ENCODE assay signal across 17 cellular contexts in genomic region chr9:114080195-114080772, GRCh38. TPM values are rescaled to one million over a fixed set of nuclear protein-coding genes. Genes with fewer than 3 reads are reported as not detected.
DNase-seq lines count a peak whose midpoint lies in the region; ATAC-seq and TF ChIP-seq lines count a peak whose summit lies in the region.
"Had no signal": no experiment of that assay in that cellular context is flagged by ENCODE, and none has a peak within 500 bp of the region (broad histone marks: within the 10 kb centered on the region; RNA-seq: fewer than 3 reads in every experiment).

No MANE protein-coding gene starts in this region.

- H3K27ac Mint-ChIP-seq in nephron progenitor cell, result peak overlapping the region; percentile 82
- no peak overlapping the region for H3K27ac Mint-ChIP-seq in CD4-positive, alpha-beta T cell

- CTCF ChIA-PET in CD4-positive, alpha-beta T cell (lab: Charles Lee), result no interaction called here

- H3K4me1 ChIP-seq in body of pancreas, result peaks cover 64% of the 10 kb centered on the region

- H3K9me3 Mint-ChIP-seq in nephron progenitor cell, result no peaks in the 10 kb centered on the region
- H3K9me3 Mint-ChIP-seq in CD4-positive, alpha-beta T cell, result no peaks in the 10 kb centered on the region

- H3K27ac ChIP-seq in 22Rv1 (peak overlapping the region; percentile 100), body of pancreas (peak overlapping the region; percentile 67 to 85 (median 72)), caudate nucleus (ENCODE audit: low read depth, low read length) (no peak overlapping the region)
- H3K27ac ChIP-seq in CD4-positive, alpha-beta T cell (ENCODE audit: low read depth, low read length), result no peak overlapping the region
- H3K27ac ChIP-seq: BLaER1 treated with 17β-estradiol and CSF1 and Interleukin-3, amounts not matched to agents 10 nM and 100 nM had no signal

- no peak overlapping the region for H3K4me3 ChIP-seq in body of pancreas
- H3K4me3 ChIP-seq: BLaER1 treated with 17β-estradiol and CSF1 and Interleukin-3, amounts not matched to agents 10 nM and 100 nM; MG63 had no signal

- peaks cover 35% of the 10 kb centered on the region for H3K27me3 Mint-ChIP-seq in nephron progenitor cell (ENCODE audit: low read depth, poor library complexity)
- peaks cover 10% of the 10 kb centered on the region for H3K27me3 Mint-ChIP-seq in CD4-positive, alpha-beta T cell

- no peaks in the 10 kb centered on the region for H3K27me3 ChIP-seq in body of pancreas
- peaks cover 5% of the 10 kb centered on the region for H3K27me3 ChIP-seq in CD4-positive, alpha-beta T cell (ENCODE audit: control insufficient read depth, insufficient read depth, low read length)
- H3K27me3 ChIP-seq: BLaER1 treated with 17β-estradiol and CSF1 and Interleukin-3, amounts not matched to agents 10 nM and 100 nM; MG63 had no signal

- DNase-seq in body of pancreas (no peak), left lobe of liver (ENCODE audit: low spot score) (no peak), nephron progenitor cell (no peak), caudate nucleus (lab: John Stamatoyannopoulos, UW) (no peak)
- no peak for DNase-seq in CD4-positive, alpha-beta T cell
- DNase-seq: DMS153; H7; MG63; NCI-H1092 treated with DMSO at 0.1 percent for 48 hours; NCI-H1694 treated with DMSO at 0.1 percent for 48 hours; NK-92 treated with Interleukin-12 subunit alpha and Interleukin-12 subunit beta, amount 100 ng/mL, for 24 hours; OCI-M1; RPMI8226 had no signal

- H3K36me3 Mint-ChIP-seq in nephron progenitor cell (ENCODE audit: low read depth), result no peaks in the 10 kb centered on the region
- no peaks in the 10 kb centered on the region for H3K36me3 Mint-ChIP-seq in CD4-positive, alpha-beta T cell (ENCODE audit: low read depth)

- H3K9me3 ChIP-seq in body of pancreas, result no peaks in the 10 kb centered on the region
- no peaks in the 10 kb centered on the region for H3K9me3 ChIP-seq in CD4-positive, alpha-beta T cell (ENCODE audit: control insufficient read depth, low read length)
- H3K9me3 ChIP-seq: MG63 had no signal

- no peak for TF ChIP-seq CTCF in 22Rv1 (IDR thresholded peaks at IDR 0.05)
- TF ChIP-seq CTCF in body of pancreas (IDR thresholded peaks at IDR 0.05), result no peak
- TF ChIP-seq CTCF in nephron progenitor cell (IDR thresholded peaks at IDR 0.05), result no peak
- no peak for TF ChIP-seq CTCF in CD4-positive, alpha-beta T cell (IDR thresholded peaks at IDR 0.05)

- peak; percentile 9 for ATAC-seq in body of pancreas
- peak; percentile 2 for ATAC-seq in left lobe of liver
- no peak for ATAC-seq in HG03139 (IDR thresholded peaks at IDR 0.05; ENCODE audit: unreplicated experiment)
- ATAC-seq in CD4-positive, alpha-beta T cell (ENCODE audit: poor library complexity), result no peak
- ATAC-seq in HG03135 (IDR thresholded peaks at IDR 0.05; ENCODE audit: unreplicated experiment), result no peak

- 70% methylated on average over 5 of the region's 5 CpGs for WGBS in body of pancreas, 2 donors

- POLR2A ChIA-PET in CD4-positive, alpha-beta T cell (lab: Charles Lee), result no interaction called here

- no peak overlapping the region for H3K4me3 Mint-ChIP-seq in nephron progenitor cell
- no peak overlapping the region for H3K4me3 Mint-ChIP-seq in CD4-positive, alpha-beta T cell

- intact Hi-C loops in body of pancreas (cut with DNase I), result no loop called here
- intact Hi-C loops in CD4-positive, alpha-beta T cell (cut with DNase I, micrococcal nuclease), result loop anchor here in 1 of 2 experiments (5.0 kb wide), 1 partner anchor 398 kb away; no protein-coding TSS in a partner anchor

- peaks cover 4% of the 10 kb centered on the region for H3K4me1 Mint-ChIP-seq in nephron progenitor cell
- no peaks in the 10 kb centered on the region for H3K4me1 Mint-ChIP-seq in CD4-positive, alpha-beta T cell (ENCODE audit: low read depth)

- H3K36me3 ChIP-seq in body of pancreas (replicated peaks in 1 of 2; ENCODE audit: insufficient read depth in 1 of 2, low read depth in 2 of 2), result no peaks in the 10 kb centered on the region
- H3K36me3 ChIP-seq: BLaER1 treated with 17β-estradiol and CSF1 and Interleukin-3, amounts not matched to agents 10 nM and 100 nM; MG63 had no signal

- TF ChIP-seq POLR2A in body of pancreas (IDR thresholded peaks at IDR 0.05), result no peak

RNA-seq across cellular contexts. Expression of gene AMBP, which starts 2.2 kb away (rescaled TPM):
- total RNA-seq in body of pancreas (100 to 1,000 TPM in 1 of 2 donors, 10 to 100 TPM in 1; 53.4 to 307 TPM), left lobe of liver (6,364 TPM)
- total RNA-seq in CD4-positive, alpha-beta T cell, result not detected

RNA-seq across cellular contexts. Expression of gene KIF12, which starts 18.8 kb away (rescaled TPM):
- total RNA-seq in body of pancreas (100 to 1,000 TPM; 135 to 249 TPM), left lobe of liver (18.5 TPM)
- not detected for total RNA-seq in CD4-positive, alpha-beta T cell

Comparison
In these comparisons a context has a peak if more than half of its experiments do, and no peak if none do; other contexts are left out.
1. H3K27ac ChIP-seq: peak in 22Rv1 (single experiment) and body of pancreas (4 of 4); none in CD4-positive, alpha-beta T cell (single experiment) and caudate nucleus (single experiment).
2. ATAC-seq: peak in body of pancreas (single experiment) and left lobe of liver (single experiment); none in HG03139 (single experiment), CD4-positive, alpha-beta T cell (single experiment) and HG03135 (single experiment).
3. RNA of gene AMBP, which starts 2.2 kb away (total RNA-seq): 6,364 TPM in left lobe of liver (single experiment) and 53.4 to 307 TPM in body of pancreas; not detected in CD4-positive, alpha-beta T cell; every median in the first group is over 10 times any median in the second.
4. RNA of gene KIF12, which starts 18.8 kb away (total RNA-seq): 135 to 249 TPM in body of pancreas and 18.5 TPM in left lobe of liver (single experiment); not detected in CD4-positive, alpha-beta T cell; every median in the first group is over 10 times any median in the second.